In genomic region chr14:55514819-55515470, GRCh38 we compare ENCODE assay signal across 12 cellular contexts.
DNase-seq lines count a peak whose midpoint lies in the region; ATAC-seq, FAIRE-seq and TF ChIP-seq lines count a peak whose summit lies in the region.
"Had no signal": no experiment of that assay in that cellular context is flagged by ENCODE, and none has a peak within 500 bp of the region (broad histone marks: within the 10 kb centered on the region; RNA-seq: fewer than 3 reads in every experiment).

No MANE protein-coding gene starts in this region.

- peak overlapping the region; percentile 79 for H3K4me3 Mint-ChIP-seq in HFFc6
- H3K4me3 Mint-ChIP-seq: activated CD4-positive, alpha-beta memory T cell treated with anti-CD3 and anti-CD28 coated beads for 36 hours; activated naive CD8-positive, alpha-beta T cell treated with anti-CD3 and anti-CD28 coated beads, Interleukin-2, amount 10 ng/mL, durations not matched to agents 7 days and 5 days; immature natural killer cell had no signal

- H3K9ac ChIP-seq in adipocyte (ENCODE audit: low read length) = peak overlapping the region; percentile 48
- H3K9ac ChIP-seq in keratinocyte (ENCODE audit: control insufficient read depth, extremely low read depth, insufficient read depth, low read length) = no peak overlapping the region

- H3K4me1 Mint-ChIP-seq in HFFc6 (ENCODE audit: low read depth) = peaks cover 16% of the 10 kb centered on the region
- H3K4me1 Mint-ChIP-seq: activated naive CD8-positive, alpha-beta T cell treated with anti-CD3 and anti-CD28 coated beads, Interleukin-2, amount 10 ng/mL, durations not matched to agents 7 days and 5 days; immature natural killer cell had no signal

- intact Hi-C loops in tibial artery (cut with DNase I; ENCODE audit: low total_unique reads) = no loop called here

- H3K4me3 ChIP-seq in adipocyte (ENCODE audit: low read length) (peak overlapping the region; percentile 73), keratinocyte (ENCODE audit: control insufficient read depth in 2 of 3, extremely low read depth in 1 of 3, insufficient read depth in 2 of 3, low read depth in 1 of 3, low read length in 3 of 3) (no peak overlapping the region), tibial artery (peak overlapping the region; percentile 5 to 6)
- H3K4me3 ChIP-seq: thyroid gland had no signal

- H4K20me1 ChIP-seq in keratinocyte (ENCODE audit: control insufficient read depth, extremely low read depth, insufficient read depth, low read length) = no peaks in the 10 kb centered on the region

- TF ChIP-seq CTCF in HFFc6 (IDR thresholded peaks at IDR 0.05) = no peak
- no peak for TF ChIP-seq CTCF in keratinocyte (optimal IDR thresholded peaks at IDR 0.05 in 1 of 3, IDR thresholded peaks at IDR 0.05 in 1 of 3, conservative IDR thresholded peaks at IDR 0.05 in 1 of 3; ENCODE audit: extremely low read depth in 1 of 3, insufficient read depth in 2 of 3, low read length in 3 of 3)
- TF ChIP-seq CTCF in tibial artery (IDR thresholded peaks at IDR 0.05) = no peak

- DNase-seq in HFFc6 = peak; percentile 62
- peak; percentile 43 for DNase-seq in adipocyte (ENCODE audit: low read depth)
- DNase-seq in keratinocyte (ENCODE audit: low read depth, low spot score) = no peak
- DNase-seq in tibial artery = peak in 1 of 2 donors; percentile 31
- no peak for DNase-seq in NCI-H524 (lab: John Stamatoyannopoulos, UW)
- DNase-seq in KBM-7 = no peak
- DNase-seq: activated CD4-positive, alpha-beta memory T cell treated with anti-CD3 and anti-CD28 coated beads for 36 hours; activated naive CD8-positive, alpha-beta T cell treated with anti-CD3 and anti-CD28 coated beads, Interleukin-2, amount 10 ng/mL, durations not matched to agents 7 days and 5 days; immature natural killer cell; NCI-H524 treated with DMSO at 0.1 percent for 48 hours; thyroid gland had no signal

- H3K9me1 ChIP-seq in keratinocyte (ENCODE audit: control insufficient read depth, extremely low read depth, insufficient read depth, low read length) = peaks cover 2% of the 10 kb centered on the region

- peaks cover 27% of the 10 kb centered on the region for H3K4me1 ChIP-seq in adipocyte (ENCODE audit: control insufficient read depth, insufficient read depth, low read length)
- peaks cover 34% of the 10 kb centered on the region for H3K4me1 ChIP-seq in keratinocyte (ENCODE audit: control insufficient read depth, extremely low read depth, insufficient read depth, low read length)
- H3K4me1 ChIP-seq in tibial artery = peaks cover 0 to 10% (median 5%) of the 10 kb centered on the region in 4 donors
- H3K4me1 ChIP-seq: thyroid gland had no signal

- dilution Hi-C loops in keratinocyte (cut with MboI; ENCODE audit: extremely low pct_ligation_motif_present, low sequenced_read_pairs) = no loop called here

- no peak for ATAC-seq in HG03159 (IDR thresholded peaks at IDR 0.05; ENCODE audit: unreplicated experiment)

- H3K27me3 ChIP-seq in adipocyte (replicated peaks; ENCODE audit: control insufficient read depth, insufficient read depth, low read length) (no peaks in the 10 kb centered on the region), keratinocyte (ENCODE audit: control insufficient read depth, extremely low read depth, insufficient read depth, low read length) (no peaks in the 10 kb centered on the region), tibial artery (no peaks in the 10 kb centered on the region)
- H3K27me3 ChIP-seq: thyroid gland had no signal

- H3K36me3 Mint-ChIP-seq in HFFc6 (ENCODE audit: low read depth) = no peaks in the 10 kb centered on the region
- H3K36me3 Mint-ChIP-seq: activated CD4-positive, alpha-beta memory T cell treated with anti-CD3 and anti-CD28 coated beads for 36 hours; activated naive CD8-positive, alpha-beta T cell treated with anti-CD3 and anti-CD28 coated beads, Interleukin-2, amount 10 ng/mL, durations not matched to agents 7 days and 5 days; immature natural killer cell had no signal

- no peaks in the 10 kb centered on the region for H3K9me3 ChIP-seq in adipocyte (ENCODE audit: control insufficient read depth, low read length)
- H3K9me3 ChIP-seq in keratinocyte (ENCODE audit: control insufficient read depth, low read depth, low read length) = no peaks in the 10 kb centered on the region
- H3K9me3 ChIP-seq in tibial artery = no peaks in the 10 kb centered on the region
- H3K9me3 ChIP-seq: thyroid gland had no signal

- H3K79me2 ChIP-seq in keratinocyte (ENCODE audit: control insufficient read depth, insufficient read depth, low read length) = no peaks in the 10 kb centered on the region

- peak overlapping the region; percentile 9; the same call in 1 of the 2 replicates for H3K27ac Mint-ChIP-seq in HFFc6
- H3K27ac Mint-ChIP-seq: activated CD4-positive, alpha-beta memory T cell treated with anti-CD3 and anti-CD28 coated beads for 36 hours; activated naive CD8-positive, alpha-beta T cell treated with anti-CD3 and anti-CD28 coated beads, Interleukin-2, amount 10 ng/mL, durations not matched to agents 7 days and 5 days; immature natural killer cell had no signal

- in situ Hi-C loops in KBM-7 (cut with MboI; ENCODE audit: low pct_unique_long_range_greater_than_20kb, low sequenced_read_pairs) = no loop called here

- H3K9me3 Mint-ChIP-seq in HFFc6 = no peaks in the 10 kb centered on the region
- H3K9me3 Mint-ChIP-seq: activated CD4-positive, alpha-beta memory T cell treated with anti-CD3 and anti-CD28 coated beads for 36 hours; activated naive CD8-positive, alpha-beta T cell treated with anti-CD3 and anti-CD28 coated beads, Interleukin-2, amount 10 ng/mL, durations not matched to agents 7 days and 5 days; immature natural killer cell had no signal

- H3K36me3 ChIP-seq in adipocyte (ENCODE audit: control insufficient read depth, insufficient read depth, low read length, severe bottlenecking) = no peaks in the 10 kb centered on the region
- no peaks in the 10 kb centered on the region for H3K36me3 ChIP-seq in keratinocyte (ENCODE audit: control insufficient read depth in 2 of 2, extremely low read depth in 1 of 2, insufficient read depth in 2 of 2, low read length in 2 of 2)
- H3K36me3 ChIP-seq in tibial artery = no peaks in the 10 kb centered on the region
- H3K36me3 ChIP-seq: thyroid gland had no signal

- peak overlapping the region; percentile 70 for H3K4me2 ChIP-seq in keratinocyte (ENCODE audit: control insufficient read depth, extremely low read depth, insufficient read depth, low read depth, low read length)

- no peak overlapping the region for H3K27ac ChIP-seq in keratinocyte (ENCODE audit: control insufficient read depth, insufficient read depth, low read length)
- H3K27ac ChIP-seq in tibial artery = no peak overlapping the region
- H3K27ac ChIP-seq: thyroid gland had no signal

- H3K27me3 Mint-ChIP-seq in HFFc6 (ENCODE audit: insufficient read depth) = peaks cover 10% of the 10 kb centered on the region
- H3K27me3 Mint-ChIP-seq: activated CD4-positive, alpha-beta memory T cell treated with anti-CD3 and anti-CD28 coated beads for 36 hours; activated naive CD8-positive, alpha-beta T cell treated with anti-CD3 and anti-CD28 coated beads, Interleukin-2, amount 10 ng/mL, durations not matched to agents 7 days and 5 days had no signal

- FAIRE-seq in keratinocyte (lab: Jason Lieb, UNC) = peak; percentile 85

- peak overlapping the region; percentile 70 for H2AFZ ChIP-seq in keratinocyte (ENCODE audit: control insufficient read depth, low read length)

Comparison
In these comparisons a context has a peak if more than half of its experiments do, and no peak if none do; other contexts are left out.
1. DNase-seq: peak in HFFc6 (single experiment) and adipocyte (single experiment); none in keratinocyte (single experiment), NCI-H524 (0 of 2) and KBM-7 (single experiment).
2. H3K4me3 ChIP-seq: peak in adipocyte (single experiment) and tibial artery (2 of 2); none in keratinocyte (0 of 3).